Comparison of ENCODE assay signal across 28 cellular contexts in genomic region chr13:97583884-97584497, GRCh38.
A peak's percentile ranks its signal among the peaks of the same experiment; 100 is the strongest.
DNase-seq lines count a peak whose midpoint lies in the region; ATAC-seq and TF ChIP-seq lines count a peak whose summit lies in the region.
"Had no signal": no experiment of that assay in that cellular context is flagged by ENCODE, and none has a peak within 500 bp of the region (broad histone marks: within the 10 kb centered on the region; RNA-seq: fewer than 3 reads in every experiment).

No MANE protein-coding gene starts in this region.

- H3K79me1 ChIP-seq in mesenchymal stem cell (replicated peaks; ENCODE audit: low read length, poor library complexity, severe bottlenecking), result no peaks in the 10 kb centered on the region

- H3K4me3 Mint-ChIP-seq in osteocyte (ENCODE audit: unreplicated experiment), result no peak overlapping the region
- H3K4me3 Mint-ChIP-seq: activated naive CD8-positive, alpha-beta T cell treated with anti-CD3 and anti-CD28 coated beads, Interleukin-2, amount 50 U/mL, for 24 hours; activated T-cell treated with anti-CD3 and anti-CD28 coated beads, Interleukin-2, amount 50 U/mL, for 24 hours; nephron; stimulated activated effector memory CD8-positive, alpha-beta T cell treated with anti-CD3 and anti-CD28 coated beads, Interleukin-12 subunit alpha, Interleukin-12 subunit beta, amount 100 ng/mL, for 72 hours; type B pancreatic cell had no signal

- H4K91ac ChIP-seq in mesenchymal stem cell (ENCODE audit: low read length), result no peak overlapping the region

- no peak overlapping the region for H3K4me2 ChIP-seq in mesenchymal stem cell (ENCODE audit: low read length, poor library complexity, severe bottlenecking)

- peaks cover 16% of the 10 kb centered on the region for H3K27me3 Mint-ChIP-seq in osteocyte (ENCODE audit: unreplicated experiment)
- H3K27me3 Mint-ChIP-seq: type B pancreatic cell had no signal

- no peak for ATAC-seq in lower lobe of right lung
- ATAC-seq: activated naive CD8-positive, alpha-beta T cell treated with anti-CD3 and anti-CD28 coated beads, Interleukin-2, amount 50 U/mL, for 24 hours; heart left ventricle; mucosa of descending colon; Right ventricle myocardium inferior; SK-N-SH treated with all-trans-retinoic acid at 6 μM for 48 hours; stimulated activated effector memory CD8-positive, alpha-beta T cell treated with anti-CD3 and anti-CD28 coated beads, Interleukin-12 subunit alpha, Interleukin-12 subunit beta, amount 100 ng/mL, for 72 hours had no signal

- no peak overlapping the region for H2BK15ac ChIP-seq in mesenchymal stem cell (ENCODE audit: low read depth, poor library complexity, severe bottlenecking)

- no peaks in the 10 kb centered on the region for H3K36me3 ChIP-seq in mesenchymal stem cell (ENCODE audit: control insufficient read depth in 1 of 2, insufficient read depth in 2 of 2, low read depth in 1 of 2, low read length in 2 of 2)
- H3K36me3 ChIP-seq in lower lobe of right lung, result no peaks in the 10 kb centered on the region
- H3K36me3 ChIP-seq: heart left ventricle, WERI-Rb-1 had no signal

- no peak overlapping the region for H3K9ac ChIP-seq in mesenchymal stem cell (ENCODE audit: low read length)

- no peaks in the 10 kb centered on the region for H3K4me1 Mint-ChIP-seq in osteocyte (ENCODE audit: unreplicated experiment)
- H3K4me1 Mint-ChIP-seq: activated naive CD8-positive, alpha-beta T cell treated with anti-CD3 and anti-CD28 coated beads, Interleukin-2, amount 50 U/mL, for 24 hours; nephron had no signal

- intact Hi-C loops in lower lobe of right lung (cut with DNase I), result no loop called here

- no peak overlapping the region for H3K23ac ChIP-seq in mesenchymal stem cell (ENCODE audit: low read length in 2 of 2)

- H3K4me3 ChIP-seq in GM12865 (ENCODE audit: low read depth, low read length), result no peak overlapping the region
- H3K4me3 ChIP-seq in mesenchymal stem cell (ENCODE audit: insufficient read depth in 1 of 2, low read depth in 1 of 2, low read length in 2 of 2), result no peak overlapping the region
- no peak overlapping the region for H3K4me3 ChIP-seq in lower lobe of right lung
- H3K4me3 ChIP-seq: heart left ventricle, mucosa of descending colon had no signal

- H3K9me3 Mint-ChIP-seq in osteocyte (ENCODE audit: unreplicated experiment), result no peaks in the 10 kb centered on the region
- H3K9me3 Mint-ChIP-seq: activated naive CD8-positive, alpha-beta T cell treated with anti-CD3 and anti-CD28 coated beads, Interleukin-2, amount 50 U/mL, for 24 hours; activated T-cell treated with anti-CD3 and anti-CD28 coated beads, Interleukin-2, amount 50 U/mL, for 24 hours; stimulated activated effector memory CD8-positive, alpha-beta T cell treated with anti-CD3 and anti-CD28 coated beads, Interleukin-12 subunit alpha, Interleukin-12 subunit beta, amount 100 ng/mL, for 72 hours; type B pancreatic cell had no signal

- H2BK12ac ChIP-seq in mesenchymal stem cell (ENCODE audit: low read length in 2 of 2), result no peak overlapping the region

- H3K27ac Mint-ChIP-seq in osteocyte (ENCODE audit: unreplicated experiment), result no peak overlapping the region
- H3K27ac Mint-ChIP-seq: activated naive CD8-positive, alpha-beta T cell treated with anti-CD3 and anti-CD28 coated beads, Interleukin-2, amount 50 U/mL, for 24 hours; activated T-cell treated with anti-CD3 and anti-CD28 coated beads, Interleukin-2, amount 50 U/mL, for 24 hours; type B pancreatic cell had no signal

- H3K27me3 ChIP-seq in mesenchymal stem cell (ENCODE audit: control insufficient read depth in 1 of 2, insufficient read depth in 1 of 2, low read length in 2 of 2) (peaks cover 3 to 10% of the 10 kb centered on the region in 2 experiments), lower lobe of right lung (ENCODE audit: low read depth) (no peaks in the 10 kb centered on the region)
- H3K27me3 ChIP-seq: heart left ventricle had no signal

- no peak overlapping the region for H2BK120ac ChIP-seq in mesenchymal stem cell (ENCODE audit: low read depth, low read length)

- H2BK5ac ChIP-seq in mesenchymal stem cell (ENCODE audit: low read depth, low read length, poor library complexity, severe bottlenecking), result no peak overlapping the region

- 62% methylated on average over 3 of the region's 3 CpGs for WGBS in mesenchymal stem cell

- H3K14ac ChIP-seq in mesenchymal stem cell (ENCODE audit: low read length in 2 of 2), result no peak overlapping the region

- H3K4me1 ChIP-seq in mesenchymal stem cell (ENCODE audit: control insufficient read depth, insufficient read depth, low read depth, low read length) (no peaks in the 10 kb centered on the region), lower lobe of right lung (no peaks in the 10 kb centered on the region)

- H4K8ac ChIP-seq in mesenchymal stem cell (ENCODE audit: low read length), result peak overlapping the region; percentile 61

- H3K4ac ChIP-seq in mesenchymal stem cell (ENCODE audit: low read depth in 1 of 2, low read length in 2 of 2), result no peak overlapping the region

- TF ChIP-seq CTCF in GM12865 (IDR thresholded peaks at IDR 0.05; ENCODE audit: insufficient read depth, low read depth, low read length, missing control alignments) (no peak), osteocyte (IDR thresholded peaks at IDR 0.05) (no peak), lower lobe of right lung (IDR thresholded peaks at IDR 0.05) (no peak)

- no peaks in the 10 kb centered on the region for H3K36me3 Mint-ChIP-seq in osteocyte (ENCODE audit: unreplicated experiment)
- H3K36me3 Mint-ChIP-seq: stimulated activated effector memory CD8-positive, alpha-beta T cell treated with anti-CD3 and anti-CD28 coated beads, Interleukin-12 subunit alpha, Interleukin-12 subunit beta, amount 100 ng/mL, for 72 hours; type B pancreatic cell had no signal

- DNase-seq in GM12865 (ENCODE audit: low read depth) (peak; percentile 20), KBM-7 (peak; percentile 26), OCI-M1 (lab: John Stamatoyannopoulos, UW) (peak; percentile 79), mesenchymal stem cell (peak; percentile 42), osteocyte (ENCODE audit: extremely low spot score, unreplicated experiment) (no peak), AML-193 (lab: John Stamatoyannopoulos, UW) (no peak), lower lobe of right lung (no peak)
- DNase-seq: activated CD4-positive, alpha-beta T cell treated with anti-CD3 and anti-CD28 coated beads for 4 hours; activated gamma-delta T cell treated with Interleukin-2 at 50 U/mL for 16 hours; activated naive CD8-positive, alpha-beta T cell treated with anti-CD3 and anti-CD28 coated beads, Interleukin-2, amount 50 U/mL, for 24 hours; activated T-cell treated with anti-CD3 and anti-CD28 coated beads, Interleukin-2, amount 50 U/mL, for 24 hours; C1 segment of cervical spinal cord; Caco-2; cortex of kidney; DMS53; effector memory CD4-positive, alpha-beta T cell; heart left ventricle; IMR-90; mucosa of descending colon; NCI-H1694 treated with DMSO at 0.1 percent for 48 hours; NCI-H2171 treated with DMSO at 0.1 percent for 48 hours; NCI-H524; WERI-Rb-1 had no signal

- H3K18ac ChIP-seq in mesenchymal stem cell (ENCODE audit: low read depth in 1 of 2, low read length in 2 of 2), result peak overlapping the region; percentile 11 to 60

- H3K9me3 ChIP-seq in mesenchymal stem cell (ENCODE audit: control insufficient read depth, low read length) (no peaks in the 10 kb centered on the region), lower lobe of right lung (no peaks in the 10 kb centered on the region)
- H3K9me3 ChIP-seq: Caco-2, heart left ventricle, mucosa of descending colon had no signal

- H2AK5ac ChIP-seq in mesenchymal stem cell (ENCODE audit: low read length, severe bottlenecking), result no peak overlapping the region

- in situ Hi-C loops in KBM-7 (cut with MboI; ENCODE audit: low pct_unique_long_range_greater_than_20kb, low sequenced_read_pairs), result no loop called here

- no peak overlapping the region for H2AFZ ChIP-seq in mesenchymal stem cell (ENCODE audit: low read depth, low read length)

- H3K27ac ChIP-seq in mesenchymal stem cell (ENCODE audit: low read length, poor library complexity, severe bottlenecking) (no peak overlapping the region), lower lobe of right lung (no peak overlapping the region)
- H3K27ac ChIP-seq: heart left ventricle, WERI-Rb-1 had no signal

Comparison
In these comparisons a context has a peak if more than half of its experiments do, and no peak if none do; other contexts are left out.
1. DNase-seq: peak in GM12865 (single experiment), KBM-7 (single experiment), OCI-M1 (single experiment) and mesenchymal stem cell (single experiment); none in osteocyte (single experiment), AML-193 (0 of 2) and lower lobe of right lung (single experiment).